ENCODE assay signal across 9 cellular contexts in genomic region chr12:95634622-95635621, GRCh38.
DNase-seq lines count a peak whose midpoint lies in the region; ATAC-seq lines count a peak whose summit lies in the region.
"Had no signal": no experiment of that assay in that cellular context is flagged by ENCODE, and none has a peak within 500 bp of the region (broad histone marks: within the 10 kb centered on the region; RNA-seq: fewer than 3 reads in every experiment).

No MANE protein-coding gene starts in this region.

- no peak overlapping the region for H3K27ac ChIP-seq in BLaER1

- H3K9me3 ChIP-seq in BLaER1: no peaks in the 10 kb centered on the region
- H3K9me3 ChIP-seq: right atrium auricular region had no signal

- no peaks in the 10 kb centered on the region for H3K27me3 ChIP-seq in BLaER1
- H3K27me3 ChIP-seq: right atrium auricular region had no signal

- peak; percentile 85 for ATAC-seq in HG02938 (IDR thresholded peaks at IDR 0.05; ENCODE audit: unreplicated experiment)

- DNase-seq in SK-MEL-5 (ENCODE audit: low read depth, low spot score) (peak; percentile 10), kidney tubule cell (ENCODE audit: low spot score) (peak; percentile 100), iPS-NIHi7 (ENCODE audit: extremely low spot score) (no peak), G401 (ENCODE audit: low spot score) (no peak), HuH-7 (ENCODE audit: low spot score) (no peak)
- DNase-seq in activated CD4-positive, alpha-beta T cell treated with anti-CD3 and anti-CD28 coated beads for 48 hours: no peak

- peaks cover 6% of the 10 kb centered on the region; the same call in 1 of the 2 replicates for H3K4me1 ChIP-seq in BLaER1

- no peak overlapping the region for H3K9ac ChIP-seq in BLaER1

- no peaks in the 10 kb centered on the region for H3K36me3 ChIP-seq in BLaER1
- H3K36me3 ChIP-seq: right atrium auricular region had no signal

- H3K4me3 ChIP-seq in BLaER1: no peak overlapping the region
- H3K4me3 ChIP-seq: right atrium auricular region had no signal

- H4K20me1 ChIP-seq in BLaER1: no peaks in the 10 kb centered on the region

- in situ Hi-C loops in SK-MEL-5 (cut with HindIII; ENCODE audit: low pct_unique_long_range_greater_than_20kb, low sequenced_read_pairs) (no loop called here), G401 (cut with HindIII; ENCODE audit: low sequenced_read_pairs) (no loop called here)

- H3K4me2 ChIP-seq in BLaER1: 0 out of 2 replicates have a peak overlapping the region, but pooled peaks have one; percentile 5

Comparison
In these comparisons a context has a peak if more than half of its experiments do, and no peak if none do; other contexts are left out.
1. DNase-seq: peak in SK-MEL-5 (single experiment) and kidney tubule cell (single experiment); none in iPS-NIHi7 (single experiment), activated CD4-positive, alpha-beta T cell treated with anti-CD3 and anti-CD28 coated beads for 48 hours (single experiment), G401 (single experiment) and HuH-7 (single experiment).